In the genomic region with DNA sequence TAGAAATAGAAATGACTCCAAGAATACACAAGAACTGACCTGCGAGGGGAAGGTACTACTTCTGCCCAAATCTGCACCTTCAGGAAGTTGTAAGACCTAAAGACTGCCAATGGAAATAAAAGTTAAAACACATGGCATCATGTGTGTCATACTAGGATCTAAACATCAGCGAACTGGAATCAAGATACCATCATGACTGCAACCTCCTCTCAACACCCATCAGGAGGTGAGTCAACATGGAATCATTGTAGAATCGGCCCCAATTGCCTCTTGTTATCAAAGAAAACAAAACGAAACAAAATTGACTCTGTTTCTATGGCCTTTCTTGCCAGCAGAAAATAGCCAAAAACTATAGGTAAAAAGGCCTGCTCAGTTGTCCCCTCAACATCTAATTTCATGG, we compare ENCODE assay signal across 1 cellular context.
TF ChIP-seq lines count a peak whose summit lies in the region.

No MANE protein-coding gene starts in this region.

TF ChIP-seq in IMR-90, 13 proteins besides CTCF, POLR2A, EP300 and RAD21:
- no peak for TF ChIP-seq BHLHE40 (IDR thresholded peaks at IDR 0.05; ENCODE audit: low read depth, low read length)
- no peak for TF ChIP-seq NFE2L2 (IDR thresholded peaks at IDR 0.05; ENCODE audit: low read depth, low read length)
- TF ChIP-seq MAFK (IDR thresholded peaks at IDR 0.05; ENCODE audit: low read depth, low read length) = no peak
- TF ChIP-seq RFX5 (IDR thresholded peaks at IDR 0.05; ENCODE audit: low read depth, low read length) = no peak
- no peak for TF ChIP-seq MAZ (IDR thresholded peaks at IDR 0.05; ENCODE audit: borderline replicate concordance, low read depth, low read length)
- 0 out of 2 replicates have a peak, but pooled peaks have one; percentile 21 for TF ChIP-seq CEBPB (IDR thresholded peaks at IDR 0.05; ENCODE audit: low read depth, low read length)
- TF ChIP-seq FOS (IDR thresholded peaks at IDR 0.05; ENCODE audit: low read depth, low read length) = peak; percentile 36; the same call in 1 of the 2 replicates
- no peak for TF ChIP-seq MXI1 (IDR thresholded peaks at IDR 0.05; ENCODE audit: borderline replicate concordance, low read depth, low read length)
- TF ChIP-seq CHD1 (IDR thresholded peaks at IDR 0.05; ENCODE audit: low read depth, low read length) = no peak
- TF ChIP-seq, protein P1, sequence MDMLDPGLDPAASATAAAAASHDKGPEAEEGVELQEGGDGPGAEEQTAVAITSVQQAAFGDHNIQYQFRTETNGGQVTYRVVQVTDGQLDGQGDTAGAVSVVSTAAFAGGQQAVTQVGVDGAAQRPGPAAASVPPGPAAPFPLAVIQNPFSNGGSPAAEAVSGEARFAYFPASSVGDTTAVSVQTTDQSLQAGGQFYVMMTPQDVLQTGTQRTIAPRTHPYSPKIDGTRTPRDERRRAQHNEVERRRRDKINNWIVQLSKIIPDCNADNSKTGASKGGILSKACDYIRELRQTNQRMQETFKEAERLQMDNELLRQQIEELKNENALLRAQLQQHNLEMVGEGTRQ (IDR thresholded peaks at IDR 0.05; ENCODE audit: low read depth, low read length) = no peak
- no peak for TF ChIP-seq RCOR1 (IDR thresholded peaks at IDR 0.05; ENCODE audit: insufficient replicate concordance, low read length)
- TF ChIP-seq, protein P2, sequence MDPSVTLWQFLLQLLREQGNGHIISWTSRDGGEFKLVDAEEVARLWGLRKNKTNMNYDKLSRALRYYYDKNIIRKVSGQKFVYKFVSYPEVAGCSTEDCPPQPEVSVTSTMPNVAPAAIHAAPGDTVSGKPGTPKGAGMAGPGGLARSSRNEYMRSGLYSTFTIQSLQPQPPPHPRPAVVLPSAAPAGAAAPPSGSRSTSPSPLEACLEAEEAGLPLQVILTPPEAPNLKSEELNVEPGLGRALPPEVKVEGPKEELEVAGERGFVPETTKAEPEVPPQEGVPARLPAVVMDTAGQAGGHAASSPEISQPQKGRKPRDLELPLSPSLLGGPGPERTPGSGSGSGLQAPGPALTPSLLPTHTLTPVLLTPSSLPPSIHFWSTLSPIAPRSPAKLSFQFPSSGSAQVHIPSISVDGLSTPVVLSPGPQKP (IDR thresholded peaks at IDR 0.05; ENCODE audit: borderline replicate concordance, low read depth, low read length) = no peak
- no peak for TF ChIP-seq SMC3 (IDR thresholded peaks at IDR 0.05; ENCODE audit: low read depth, low read length)
TF ChIP-seq in IMR-90: peak in this region for 2.
